8 cellular contexts compared by ENCODE assay signal in the genomic region with DNA sequence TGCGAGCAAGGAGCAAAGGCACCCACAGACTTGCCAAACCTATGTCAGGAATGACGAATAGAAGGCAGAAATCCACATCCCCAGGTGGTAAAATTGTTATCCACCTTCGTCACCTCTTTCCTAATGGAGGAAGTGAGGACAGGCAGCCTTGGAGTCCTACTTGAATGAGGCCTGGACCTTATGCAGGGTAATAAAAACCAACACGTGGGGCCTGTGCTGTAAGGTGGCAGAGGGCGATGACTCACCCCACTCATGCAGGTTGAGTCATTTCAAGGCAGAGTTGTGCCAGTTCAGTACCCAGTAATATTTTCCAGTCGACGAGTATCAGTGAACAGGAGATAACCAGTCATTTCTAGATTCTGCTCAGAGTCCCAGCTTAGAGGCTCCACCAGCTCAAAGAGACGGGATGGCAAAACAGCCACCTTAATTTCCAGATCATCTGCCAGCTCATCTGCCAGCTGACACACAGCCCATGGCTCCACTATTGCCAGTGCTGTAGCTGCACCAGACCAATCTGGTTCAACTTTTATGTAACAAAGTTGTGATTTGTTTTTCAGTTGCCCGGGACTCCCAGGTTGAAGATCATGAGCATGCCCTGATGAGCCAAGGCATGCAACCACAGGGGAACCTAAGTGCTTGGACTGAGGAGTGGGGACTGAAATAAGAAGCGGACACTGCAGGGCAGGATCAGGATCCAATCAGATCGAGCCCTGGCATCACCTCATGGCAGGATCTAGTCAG.
A peak's percentile ranks its signal among the peaks of the same experiment; 100 is the strongest.
DNase-seq lines count a peak whose midpoint lies in the region; ATAC-seq and TF ChIP-seq lines count a peak whose summit lies in the region.

No MANE protein-coding gene starts in this region.

- H3K4me3 ChIP-seq in foreskin fibroblast (ENCODE audit: low read depth in 1 of 2, low read length in 2 of 2): no peak overlapping the region

- DNase-seq in Right ventricle myocardium superior (no peak), Right ventricle myocardium inferior (ENCODE audit: missing footprints) (no peak), M059J (ENCODE audit: low read depth) (peak; percentile 97), activated T-cell treated with anti-CD3 and anti-CD28 coated beads for 48 hours (ENCODE audit: low read depth) (peak; percentile 67), foreskin fibroblast (peak; percentile 89 to 94), HuH-7.5 (ENCODE audit: low spot score) (no peak), NCI-H526 treated with DMSO at 0.1 percent for 48 hours (lab: John Stamatoyannopoulos, UW) (no peak)
- peak; percentile 89 for DNase-seq in stimulated activated CD4-positive, alpha-beta T cell treated with anti-CD3 and anti-CD28 coated beads, Interleukin-1b, Interleukin-23, amount 100 ng/mL, for 48 hours

- intact Hi-C loops in Right ventricle myocardium superior (cut with DNase I): no loop called here
- intact Hi-C loops in Right ventricle myocardium inferior (cut with DNase I): no loop called here

- peak; percentile 47 for ATAC-seq in Right ventricle myocardium superior (ENCODE audit: poor library complexity)
- ATAC-seq in Right ventricle myocardium inferior: no peak

- TF ChIP-seq CTCF in foreskin fibroblast (IDR thresholded peaks at IDR 0.05; ENCODE audit: low read depth, low read length): no peak

Comparison
In these comparisons a context has a peak if more than half of its experiments do, and no peak if none do; other contexts are left out.
1. DNase-seq: peak in M059J (single experiment), activated T-cell treated with anti-CD3 and anti-CD28 coated beads for 48 hours (single experiment), foreskin fibroblast (2 of 2) and stimulated activated CD4-positive, alpha-beta T cell treated with anti-CD3 and anti-CD28 coated beads, Interleukin-1b, Interleukin-23, amount 100 ng/mL, for 48 hours (single experiment); none in Right ventricle myocardium superior (single experiment), Right ventricle myocardium inferior (single experiment), HuH-7.5 (single experiment) and NCI-H526 treated with DMSO at 0.1 percent for 48 hours (single experiment).